In the genomic region with DNA sequence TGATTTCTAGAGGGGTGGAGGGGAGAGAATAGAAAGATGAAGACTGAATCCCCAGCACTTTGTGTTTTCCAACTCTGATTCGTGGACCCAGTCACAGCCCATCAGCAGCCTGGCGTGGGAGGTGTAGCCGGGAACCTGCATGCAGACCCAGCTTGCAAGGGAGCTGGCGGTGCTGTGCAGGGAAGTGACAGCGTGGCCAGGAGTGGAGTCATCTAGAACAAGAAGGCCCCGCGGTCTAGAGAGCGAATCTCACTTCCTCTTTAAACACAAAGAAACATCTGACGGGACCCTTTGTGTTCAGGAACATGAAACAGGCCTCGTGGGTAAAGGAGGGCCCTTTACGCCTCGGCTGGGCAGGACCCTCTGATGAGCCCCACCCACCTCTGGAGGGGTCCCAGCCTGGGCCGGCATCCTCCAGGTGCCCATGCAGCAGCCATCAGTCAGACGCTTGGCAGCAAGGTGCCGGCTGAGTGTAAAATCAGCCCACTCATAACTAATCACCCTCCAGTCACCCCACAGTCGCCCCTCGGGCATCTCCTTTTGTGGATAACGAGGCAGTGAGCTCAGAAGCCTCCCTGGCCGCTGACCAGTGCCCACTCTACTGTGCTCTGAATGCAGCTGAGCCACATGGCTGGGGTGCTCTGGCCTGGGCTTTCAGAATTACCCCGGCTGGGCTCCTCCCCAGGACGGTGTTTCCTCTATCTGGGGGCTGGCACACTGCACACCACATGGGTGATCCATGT, we compare ENCODE assay signal across 1 cellular context.
TF ChIP-seq lines count a peak whose summit lies in the region.

No MANE protein-coding gene starts in this region.

TF ChIP-seq in GM12878, 131 proteins besides CTCF, POLR2A, EP300 and RAD21 (continued from another document):
- TF ChIP-seq, protein P1, sequence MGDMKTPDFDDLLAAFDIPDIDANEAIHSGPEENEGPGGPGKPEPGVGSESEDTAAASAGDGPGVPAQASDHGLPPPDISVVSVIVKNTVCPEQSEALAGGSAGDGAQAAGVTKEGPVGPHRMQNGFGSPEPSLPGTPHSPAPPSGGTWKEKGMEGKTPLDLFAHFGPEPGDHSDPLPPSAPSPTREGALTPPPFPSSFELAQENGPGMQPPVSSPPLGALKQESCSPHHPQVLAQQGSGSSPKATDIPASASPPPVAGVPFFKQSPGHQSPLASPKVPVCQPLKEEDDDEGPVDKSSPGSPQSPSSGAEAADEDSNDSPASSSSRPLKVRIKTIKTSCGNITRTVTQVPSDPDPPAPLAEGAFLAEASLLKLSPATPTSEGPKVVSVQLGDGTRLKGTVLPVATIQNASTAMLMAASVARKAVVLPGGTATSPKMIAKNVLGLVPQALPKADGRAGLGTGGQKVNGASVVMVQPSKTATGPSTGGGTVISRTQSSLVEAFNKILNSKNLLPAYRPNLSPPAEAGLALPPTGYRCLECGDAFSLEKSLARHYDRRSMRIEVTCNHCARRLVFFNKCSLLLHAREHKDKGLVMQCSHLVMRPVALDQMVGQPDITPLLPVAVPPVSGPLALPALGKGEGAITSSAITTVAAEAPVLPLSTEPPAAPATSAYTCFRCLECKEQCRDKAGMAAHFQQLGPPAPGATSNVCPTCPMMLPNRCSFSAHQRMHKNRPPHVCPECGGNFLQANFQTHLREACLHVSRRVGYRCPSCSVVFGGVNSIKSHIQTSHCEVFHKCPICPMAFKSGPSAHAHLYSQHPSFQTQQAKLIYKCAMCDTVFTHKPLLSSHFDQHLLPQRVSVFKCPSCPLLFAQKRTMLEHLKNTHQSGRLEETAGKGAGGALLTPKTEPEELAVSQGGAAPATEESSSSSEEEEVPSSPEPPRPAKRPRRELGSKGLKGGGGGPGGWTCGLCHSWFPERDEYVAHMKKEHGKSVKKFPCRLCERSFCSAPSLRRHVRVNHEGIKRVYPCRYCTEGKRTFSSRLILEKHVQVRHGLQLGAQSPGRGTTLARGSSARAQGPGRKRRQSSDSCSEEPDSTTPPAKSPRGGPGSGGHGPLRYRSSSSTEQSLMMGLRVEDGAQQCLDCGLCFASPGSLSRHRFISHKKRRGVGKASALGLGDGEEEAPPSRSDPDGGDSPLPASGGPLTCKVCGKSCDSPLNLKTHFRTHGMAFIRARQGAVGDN (IDR thresholded peaks at IDR 0.05) = peak; percentile 77; the same call in 1 of the 2 replicates
- TF ChIP-seq POLR2AphosphoS5 (IDR thresholded peaks at IDR 0.05; ENCODE audit: low read length) (peak; percentile 78), RAD51 (IDR thresholded peaks at IDR 0.05) (0 out of 2 replicates have a peak, but pooled peaks have one; percentile 28), SRF (IDR thresholded peaks at IDR 0.05; ENCODE audit: low read depth in 2 of 2, low read length in 2 of 2) (0 out of 4 replicates have a peak, but pooled peaks of 1 of the 2 experiments have one; percentile 67), IRF4 (IDR thresholded peaks at IDR 0.05; ENCODE audit: low read depth, low read length) (peak; percentile 96), EED (IDR thresholded peaks at IDR 0.05; ENCODE audit: low read depth) (peak; percentile 85), GATAD2B (conservative IDR thresholded peaks at IDR 0.05; ENCODE audit: low read depth) (0 out of 2 replicates have a peak, but pooled peaks have one; percentile 79), KAT2A (conservative IDR thresholded peaks at IDR 0.05; ENCODE audit: control insufficient read depth, low read depth, low read length) (no peak), CREB1 (IDR thresholded peaks at IDR 0.05; ENCODE audit: low read depth) (peak; percentile 62; the same call in 1 of the 2 replicates), RUNX3 (IDR thresholded peaks at IDR 0.05; ENCODE audit: low read length) (peak; percentile 95), POU2F2 (IDR thresholded peaks at IDR 0.05; ENCODE audit: borderline replicate concordance, low read depth, low read length) (peak; percentile 71; the same call in 2 of the 3 replicates), MYB (IDR thresholded peaks at IDR 0.05; ENCODE audit: borderline replicate concordance, low read depth, low read length) (no peak), BHLHE40 (IDR thresholded peaks at IDR 0.05; ENCODE audit: borderline replicate concordance in 1 of 2, low read depth in 2 of 2, low read length in 1 of 2) (peak; percentile 65 to 67; a peak in 3 of 4 replicates), STAT3 (IDR thresholded peaks at IDR 0.05; ENCODE audit: low read depth, low read length) (peak; percentile 66; the same call in 1 of the 2 replicates)
- TF ChIP-seq, protein P2, sequence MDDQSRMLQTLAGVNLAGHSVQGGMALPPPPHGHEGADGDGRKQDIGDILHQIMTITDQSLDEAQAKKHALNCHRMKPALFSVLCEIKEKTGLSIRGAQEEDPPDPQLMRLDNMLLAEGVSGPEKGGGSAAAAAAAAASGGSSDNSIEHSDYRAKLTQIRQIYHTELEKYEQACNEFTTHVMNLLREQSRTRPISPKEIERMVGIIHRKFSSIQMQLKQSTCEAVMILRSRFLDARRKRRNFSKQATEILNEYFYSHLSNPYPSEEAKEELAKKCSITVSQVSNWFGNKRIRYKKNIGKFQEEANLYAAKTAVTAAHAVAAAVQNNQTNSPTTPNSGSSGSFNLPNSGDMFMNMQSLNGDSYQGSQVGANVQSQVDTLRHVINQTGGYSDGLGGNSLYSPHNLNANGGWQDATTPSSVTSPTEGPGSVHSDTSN (IDR thresholded peaks at IDR 0.05; ENCODE audit: insufficient replicate concordance, low read depth, low read length) = peak; percentile 42
- TF ChIP-seq, protein P3, sequence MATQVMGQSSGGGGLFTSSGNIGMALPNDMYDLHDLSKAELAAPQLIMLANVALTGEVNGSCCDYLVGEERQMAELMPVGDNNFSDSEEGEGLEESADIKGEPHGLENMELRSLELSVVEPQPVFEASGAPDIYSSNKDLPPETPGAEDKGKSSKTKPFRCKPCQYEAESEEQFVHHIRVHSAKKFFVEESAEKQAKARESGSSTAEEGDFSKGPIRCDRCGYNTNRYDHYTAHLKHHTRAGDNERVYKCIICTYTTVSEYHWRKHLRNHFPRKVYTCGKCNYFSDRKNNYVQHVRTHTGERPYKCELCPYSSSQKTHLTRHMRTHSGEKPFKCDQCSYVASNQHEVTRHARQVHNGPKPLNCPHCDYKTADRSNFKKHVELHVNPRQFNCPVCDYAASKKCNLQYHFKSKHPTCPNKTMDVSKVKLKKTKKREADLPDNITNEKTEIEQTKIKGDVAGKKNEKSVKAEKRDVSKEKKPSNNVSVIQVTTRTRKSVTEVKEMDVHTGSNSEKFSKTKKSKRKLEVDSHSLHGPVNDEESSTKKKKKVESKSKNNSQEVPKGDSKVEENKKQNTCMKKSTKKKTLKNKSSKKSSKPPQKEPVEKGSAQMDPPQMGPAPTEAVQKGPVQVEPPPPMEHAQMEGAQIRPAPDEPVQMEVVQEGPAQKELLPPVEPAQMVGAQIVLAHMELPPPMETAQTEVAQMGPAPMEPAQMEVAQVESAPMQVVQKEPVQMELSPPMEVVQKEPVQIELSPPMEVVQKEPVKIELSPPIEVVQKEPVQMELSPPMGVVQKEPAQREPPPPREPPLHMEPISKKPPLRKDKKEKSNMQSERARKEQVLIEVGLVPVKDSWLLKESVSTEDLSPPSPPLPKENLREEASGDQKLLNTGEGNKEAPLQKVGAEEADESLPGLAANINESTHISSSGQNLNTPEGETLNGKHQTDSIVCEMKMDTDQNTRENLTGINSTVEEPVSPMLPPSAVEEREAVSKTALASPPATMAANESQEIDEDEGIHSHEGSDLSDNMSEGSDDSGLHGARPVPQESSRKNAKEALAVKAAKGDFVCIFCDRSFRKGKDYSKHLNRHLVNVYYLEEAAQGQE (IDR thresholded peaks at IDR 0.05; ENCODE audit: low read depth, low read length) = peak; percentile 29; the same call in 1 of the 2 replicates
TF ChIP-seq in GM12878: peak in this region for 56.
